Comparison of ENCODE assay signal across 21 cellular contexts in genomic region chr4:47104986-47105385, GRCh38.
"Had no signal": no experiment of that assay in that cellular context is flagged by ENCODE, and none has a peak within 500 bp of the region (broad histone marks: within the 10 kb centered on the region; RNA-seq: fewer than 3 reads in every experiment).

No MANE protein-coding gene starts in this region.

- H3K4me3 ChIP-seq: esophagus muscularis mucosa, gastrocnemius medialis, heart right ventricle, neural progenitor cell, ovary, stomach, thoracic aorta, transverse colon had no signal

- H3K36me3 ChIP-seq: esophagus muscularis mucosa, gastrocnemius medialis, heart right ventricle, neural progenitor cell, ovary, stomach, thoracic aorta, transverse colon had no signal

- H3K9me3 ChIP-seq: esophagus muscularis mucosa, gastrocnemius medialis, heart right ventricle, ovary, stomach, thoracic aorta, transverse colon had no signal

- ATAC-seq: gastrocnemius medialis, heart right ventricle, natural killer cell, right cardiac atrium had no signal

- H2AFZ ChIP-seq: neural progenitor cell had no signal

- DNase-seq: effector memory CD4-positive, alpha-beta T cell; gastrocnemius medialis; heart right ventricle; hypothalamus; kidney glomerular epithelial cell; natural killer cell; nucleus accumbens; ovary; right cardiac atrium; small intestine; stimulated activated CD4-positive, alpha-beta T cell treated with anti-CD3 and anti-CD28 coated beads, Interleukin-12 subunit alpha, Interleukin-12 subunit beta, amount 100 ng/mL, for 4 hours; stimulated activated naive CD4-positive, alpha-beta T cell; stomach; substantia nigra; transverse colon had no signal

- FAIRE-seq: endometrium, islet of Langerhans, small intestine had no signal

- H3K27ac ChIP-seq: epithelial cell of prostate, esophagus muscularis mucosa, gastrocnemius medialis, heart right ventricle, neural progenitor cell, ovary, stomach, thoracic aorta, transverse colon had no signal

- H3K4me1 ChIP-seq: esophagus muscularis mucosa, gastrocnemius medialis, heart right ventricle, neural progenitor cell, stomach, transverse colon had no signal

- H3K27me3 ChIP-seq: esophagus muscularis mucosa, gastrocnemius medialis, heart right ventricle, neural progenitor cell, ovary, transverse colon had no signal

- H3K4me2 ChIP-seq: neural progenitor cell had no signal

- H3K9ac ChIP-seq: neural progenitor cell had no signal
